ENCODE assay signal across 24 cellular contexts in genomic region chr18:52275817-52276216, GRCh38.
"Had no signal": no experiment of that assay in that cellular context is flagged by ENCODE, and none has a peak within 500 bp of the region (broad histone marks: within the 10 kb centered on the region; RNA-seq: fewer than 3 reads in every experiment).

No MANE protein-coding gene starts in this region.

- H3K27ac ChIP-seq: left lung, lower lobe of right lung, pancreas, psoas muscle, right lobe of liver, tibial nerve, uterus had no signal

- FAIRE-seq: islet of Langerhans, pancreas had no signal

- ATAC-seq: left colon; left lung; lower lobe of right lung; naive thymus-derived CD8-positive, alpha-beta T cell; pancreas; psoas muscle; right lobe of liver; stimulated activated naive CD8-positive, alpha-beta T cell treated with anti-CD3 and anti-CD28 coated beads, Interleukin-15, amount 100 ng/mL, for 72 hours had no signal

- H3K4me3 ChIP-seq: left lung, lower lobe of right lung, pancreas, psoas muscle, right lobe of liver, smooth muscle cell, tibial nerve, uterus had no signal

- H3K9me3 ChIP-seq: left lung, lower lobe of right lung, pancreas, psoas muscle, right lobe of liver, tibial nerve, uterus had no signal

- H3K36me3 ChIP-seq: left lung, lower lobe of right lung, pancreas, right lobe of liver, tibial nerve, uterus had no signal

- DNase-seq: hypothalamus; immature natural killer cell; kidney; left colon; left lung; lower lobe of right lung; mammary epithelial cell; mesenchymal stem cell; naive thymus-derived CD8-positive, alpha-beta T cell; nucleus accumbens; pancreas; psoas muscle; right lobe of liver; stimulated activated CD4-positive, alpha-beta T cell treated with anti-CD3 and anti-CD28 coated beads, Interleukin-1b, Interleukin-23, amount 100 ng/mL, for 48 hours; stimulated activated CD4-positive, alpha-beta T cell treated with anti-CD3 and anti-CD28 coated beads, Interleukin-2, amount 100 ng/mL, for 48 hours; stimulated activated CD4-positive, alpha-beta T cell treated with anti-CD3 and anti-CD28 coated beads, Interleukin-4, amount 100 ng/mL, for 4 hours; stimulated activated CD8-positive, alpha-beta memory T cell treated with anti-CD3 and anti-CD28 coated beads, Interleukin-4, amount 100 ng/mL, for 48 hours; stimulated activated naive CD4-positive, alpha-beta T cell treated with Interleukin-2 at 50 U/mL for 16 hours; stimulated activated naive CD8-positive, alpha-beta T cell treated with anti-CD3 and anti-CD28 coated beads, Interleukin-15, amount 100 ng/mL, for 72 hours; substantia nigra; uterus had no signal

- H3K27me3 ChIP-seq: left lung, pancreas, right lobe of liver, tibial nerve, uterus had no signal

- H3K4me2 ChIP-seq: smooth muscle cell had no signal

- H3K4me1 ChIP-seq: left lung, lower lobe of right lung, psoas muscle, right lobe of liver, tibial nerve, uterus had no signal
